Comparison of ENCODE assay signal across 8 cellular contexts in the genomic region with DNA sequence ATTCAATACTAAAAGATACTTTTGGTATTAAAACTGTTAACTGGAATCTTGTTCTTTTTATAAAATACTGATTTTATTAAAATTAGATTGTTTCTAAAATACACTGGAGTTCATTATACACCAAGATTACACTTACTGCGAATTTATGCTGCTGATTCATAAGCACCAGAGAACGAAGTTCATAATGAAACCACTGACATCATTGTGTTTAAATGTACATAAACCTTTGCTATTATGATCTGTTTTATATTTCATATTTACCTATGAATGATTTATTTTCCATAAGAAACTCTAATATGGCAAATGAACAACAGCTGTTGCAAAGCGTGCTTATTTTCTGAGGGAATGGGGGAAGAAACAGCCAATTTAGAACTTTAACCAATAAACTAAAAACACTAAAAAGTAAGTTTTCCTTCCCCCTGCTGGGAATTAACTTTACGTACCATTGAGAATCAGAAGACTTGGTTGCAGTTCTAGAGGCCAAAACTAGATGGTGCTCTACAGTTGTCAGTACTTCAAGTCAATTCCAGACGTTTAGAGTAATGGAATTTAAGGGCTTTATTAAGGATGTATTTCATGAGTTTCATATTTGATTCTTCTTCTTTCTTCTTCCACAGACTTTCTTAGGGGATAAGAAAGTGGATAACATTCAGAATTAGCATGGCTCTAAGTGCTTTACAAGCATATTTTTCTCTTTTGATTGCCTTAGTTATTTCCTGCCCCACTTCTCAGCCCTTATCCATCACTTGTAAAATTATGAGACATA. TPM values are rescaled to one million over a fixed set of nuclear protein-coding genes. Genes with fewer than 3 reads are reported as not detected.
DNase-seq lines count a peak whose midpoint lies in the region; ATAC-seq, FAIRE-seq and TF ChIP-seq lines count a peak whose summit lies in the region.

No MANE protein-coding gene starts in this region.

- no peak overlapping the region for H3K23ac ChIP-seq in H1 (ENCODE audit: insufficient read length)

- H3K4me2 ChIP-seq in H1 (ENCODE audit: insufficient read depth in 1 of 2, low read depth in 2 of 2, low read length in 2 of 2): no peak overlapping the region

- no peaks in the 10 kb centered on the region for H4K20me1 ChIP-seq in H1 (replicated peaks in 1 of 2; ENCODE audit: control insufficient read depth in 1 of 2, insufficient read depth in 2 of 2, low read length in 2 of 2)

- TF ChIP-seq CTCF in H1 (IDR thresholded peaks at IDR 0.05; ENCODE audit: control extremely low read depth in 1 of 3, insufficient read depth in 1 of 3, low read depth in 1 of 3, low read length in 3 of 3): peak in 2 of 3 experiments; percentile 53 to 76; a peak in 2 of 4 replicates
- peak; percentile 80 to 85 (median 85) for TF ChIP-seq CTCF in nephron (IDR thresholded peaks at IDR 0.05; ENCODE audit: unreplicated experiment in 3 of 3)

- H3K36me3 ChIP-seq in H1 (ENCODE audit: control insufficient read depth in 2 of 4, insufficient read depth in 4 of 4, low read length in 3 of 4): no peaks in the 10 kb centered on the region

- DNase-seq in Right ventricle myocardium superior (no peak), right cardiac atrium (no peak), HT-29 (ENCODE audit: low spot score) (peak; percentile 58), RCC 7860 (ENCODE audit: low spot score) (peak; percentile 42), H1 (ENCODE audit: low read depth in 1 of 2, low spot score in 2 of 2) (no peak)

- H3K4me1 Mint-ChIP-seq in nephron: peaks cover 13% of the 10 kb centered on the region

- no peak overlapping the region for H2BK20ac ChIP-seq in H1 (ENCODE audit: low read length)

- H3K9ac ChIP-seq in H1 (replicated peaks in 1 of 4; ENCODE audit: extremely low read depth in 1 of 4, low read depth in 3 of 4, low read length in 3 of 4): no peak overlapping the region

- H3K79me2 ChIP-seq in H1 (ENCODE audit: control insufficient read depth in 1 of 2, insufficient read depth in 2 of 2, low read length in 2 of 2): no peaks in the 10 kb centered on the region

- no peak overlapping the region for H2AFZ ChIP-seq in H1 (ENCODE audit: low read length)

- H3K9me3 Mint-ChIP-seq in nephron: no peaks in the 10 kb centered on the region

- H3K79me1 ChIP-seq in H1 (ENCODE audit: low read depth, low read length): no peaks in the 10 kb centered on the region

- POLR2A ChIA-PET in H1 (lab: Charles Lee; ENCODE audit: partially characterized antibody): no interaction called here

- no peak overlapping the region for H4K8ac ChIP-seq in H1 (ENCODE audit: extremely low read depth, insufficient read depth, low read length)

- intact Hi-C loops in Right ventricle myocardium superior (cut with DNase I) (loop anchor here (2.0 kb wide), 1 partner anchor 273 kb away; no protein-coding TSS in a partner anchor), right cardiac atrium (cut with DNase I) (loop anchor here (2.0 to 10.0 kb wide), 3 partner anchors 269 to 272 kb away; no protein-coding TSS in a partner anchor)

- H2BK12ac ChIP-seq in H1 (ENCODE audit: low read depth, low read length): no peak overlapping the region

- H3K23me2 ChIP-seq in H1 (ENCODE audit: low read depth, low read length): no peaks in the 10 kb centered on the region

- TF ChIP-seq POLR2A in H1 (IDR thresholded peaks at IDR 0.05; ENCODE audit: control extremely low read depth in 1 of 2, low read depth in 2 of 2, low read length in 2 of 2): no peak

- H3K36me3 Mint-ChIP-seq in nephron (ENCODE audit: low read depth): no peaks in the 10 kb centered on the region

- no peak for FAIRE-seq in RCC 7860 (lab: Jason Lieb, UNC)
- FAIRE-seq in H1 (lab: Jason Lieb, UNC): no peak

- TF ChIP-seq EP300 in H1 (IDR thresholded peaks at IDR 0.05; ENCODE audit: borderline replicate concordance in 1 of 2, low read depth in 2 of 2, low read length in 2 of 2): no peak

- H3K9me3 ChIP-seq in right cardiac atrium (ENCODE audit: control insufficient read depth, low read length) (no peaks in the 10 kb centered on the region), H1 (ENCODE audit: insufficient read depth in 2 of 2, low read depth in 1 of 2, low read length in 1 of 2) (no peaks in the 10 kb centered on the region)

- no peak overlapping the region for H2AK5ac ChIP-seq in H1 (ENCODE audit: low read depth, low read length)

- H2BK120ac ChIP-seq in H1 (replicated peaks; ENCODE audit: low read depth, low read length): no peak overlapping the region

- H3K4me3 Mint-ChIP-seq in nephron: no peak overlapping the region

- H2BK5ac ChIP-seq in H1 (ENCODE audit: low read depth, low read length): no peak overlapping the region

- H4K91ac ChIP-seq in H1 (replicated peaks; ENCODE audit: insufficient read length, low read length): no peak overlapping the region

- H3K27ac Mint-ChIP-seq in nephron: peak overlapping the region in 1 of 3 experiments; percentile 20

- no peak overlapping the region for H3K14ac ChIP-seq in H1 (ENCODE audit: insufficient read length)

- no peak overlapping the region for H3K27ac ChIP-seq in right cardiac atrium (ENCODE audit: low read length)
- no peak overlapping the region for H3K27ac ChIP-seq in H1 (ENCODE audit: low read depth, low read length)

- no peaks in the 10 kb centered on the region for H3K27me3 Mint-ChIP-seq in nephron (ENCODE audit: low read depth)

- CTCF ChIA-PET in H1 (lab: Charles Lee; ENCODE audit: partially characterized antibody): interaction anchor here (0.6 to 2.1 kb wide), 8 partner anchors 11 to 879 kb away, joined by 3 to 9 read pairs (median 3); no protein-coding TSS in a partner anchor

- H3K56ac ChIP-seq in H1 (replicated peaks; ENCODE audit: insufficient read length, low read depth, low read length): no peak overlapping the region

- H3K27me3 ChIP-seq in right cardiac atrium (ENCODE audit: control insufficient read depth, insufficient read depth) (no peaks in the 10 kb centered on the region), H1 (replicated peaks in 1 of 4; ENCODE audit: control insufficient read depth in 3 of 4, extremely low read depth in 1 of 4, insufficient read depth in 3 of 4, low read length in 3 of 4) (peaks cover 0 to 1% (median 0%) of the 10 kb centered on the region in 4 experiments; a peak in 1 of 7 replicates)

- H3K18ac ChIP-seq in H1 (ENCODE audit: extremely low read depth, low read length): no peak overlapping the region

- peak; percentile 70 to 73 for TF ChIP-seq RAD21 in H1 (IDR thresholded peaks at IDR 0.05 in 1 of 2, conservative IDR thresholded peaks at IDR 0.05 in 1 of 2; ENCODE audit: low read depth in 2 of 2, low read length in 2 of 2)

- H3K4ac ChIP-seq in H1 (replicated peaks; ENCODE audit: insufficient read length, low read depth, low read length): no peak overlapping the region

- no peak overlapping the region for H4K5ac ChIP-seq in H1 (ENCODE audit: insufficient read length, low read depth, low read length)

- ATAC-seq in Right ventricle myocardium superior (ENCODE audit: poor library complexity) (peak; percentile 56), right cardiac atrium (no peak), GM21528 (IDR thresholded peaks at IDR 0.05; ENCODE audit: low FRiP score, unreplicated experiment) (peak; percentile 67), esophagus mucosa (no peak)

- 5% methylated on average over 5 of the region's 5 CpGs for WGBS in right cardiac atrium
- 16% methylated on average over 5 of the region's 5 CpGs; no CpG with 5 or more reads in 1 of the 2 experiments for WGBS in H1 (ENCODE audit: extremely low coverage in 1 of 2, insufficient coverage in 1 of 2, insufficient read length in 1 of 2, insufficient replicate concordance in 2 of 2, low coverage in 1 of 2, low lambda C conversion rate in 2 of 2, missing lambda C conversion rate in 1 of 2), 2 experiments

- H3K4me3 ChIP-seq in right cardiac atrium (ENCODE audit: low read length) (no peak overlapping the region), H1 (ENCODE audit: extremely low read depth in 1 of 4, insufficient read depth in 2 of 4, low read depth in 3 of 4, low read length in 4 of 4) (no peak overlapping the region)

- H2BK15ac ChIP-seq in H1 (ENCODE audit: low read length): no peak overlapping the region

- H3K4me1 ChIP-seq in right cardiac atrium (ENCODE audit: control insufficient read depth, insufficient read depth, low read length) (no peaks in the 10 kb centered on the region), H1 (replicated peaks in 1 of 4; ENCODE audit: control insufficient read depth in 3 of 4, insufficient read depth in 4 of 4, low read length in 3 of 4) (no peaks in the 10 kb centered on the region)

RNA-seq across cellular contexts. Expression of a gene that starts 30.8 kb away (rescaled TPM):
- total RNA-seq in Right ventricle myocardium superior: 2.0 TPM
- total RNA-seq in right cardiac atrium: 1 to 10 TPM; 3.1 to 6.0 (median 4.0) TPM
- 1.0 TPM for polyA plus RNA-seq in right cardiac atrium
- not detected in 2 replicates for total RNA-seq in HT-29 (2014; rRNA removed; shearing (Covaris generic))
- not detected in 2 replicates for total RNA-seq in H1 (2021; fragmentation: NEBNext Ultra II Directional; extraction: Animal tissue kit (Norgen Biotek cat#: 25700))
- not detected in 2 replicates for polyA plus RNA-seq in H1 (2011; rRNA removed)
- not detected for polyA plus RNA-seq in H1 (2011; cell fraction: cytosol; rRNA removed)
- polyA plus RNA-seq in H1 (2011; cell fraction: nucleus; rRNA removed): not detected
- not detected in 4 replicates for polyA plus RNA-seq in H1 (2012, experiment 1 of 2)
- not detected for polyA plus RNA-seq in H1 (2012, experiment 2 of 2)
- 0.04 TPM for polyA plus RNA-seq in H1 (2013, experiment 1 of 2)
- not detected for polyA plus RNA-seq in H1 (2013, experiment 2 of 2)
- not detected in 2 replicates for polyA minus RNA-seq in H1 (2011; rRNA and poly(A)+ RNA removed)
- polyA minus RNA-seq in H1 (2011; cell fraction: cytosol; rRNA and poly(A)+ RNA removed): not detected
- not detected for polyA minus RNA-seq in H1 (2011; cell fraction: nucleus; rRNA and poly(A)+ RNA removed)
- 0.04 TPM for total RNA-seq in esophagus mucosa

RNA-seq across cellular contexts. Expression of a gene that starts 38.8 kb away (rescaled TPM):
- total RNA-seq in Right ventricle myocardium superior (46.3 TPM), right cardiac atrium (10 to 100 TPM; 46.3 to 56.2 (median 50.0) TPM), esophagus mucosa (22.0 TPM)
- polyA plus RNA-seq in right cardiac atrium (51.5 TPM), H1 (2011; rRNA removed) (4.8 and 9.1 TPM in 2 replicates)
- total RNA-seq in HT-29 (2014; rRNA removed; shearing (Covaris generic)): 6.7 and 7.5 TPM in 2 replicates
- total RNA-seq in H1 (2021; fragmentation: NEBNext Ultra II Directional; extraction: Animal tissue kit (Norgen Biotek cat#: 25700)): 15.1 and 16.8 TPM in 2 replicates
- polyA plus RNA-seq in H1 (2011; cell fraction: cytosol; rRNA removed): 10.8 TPM
- 3.3 TPM for polyA plus RNA-seq in H1 (2011; cell fraction: nucleus; rRNA removed)
- 5.6 to 11.0 TPM (median 8.9 TPM) in 4 replicates for polyA plus RNA-seq in H1 (2012, experiment 1 of 2)
- 1.5 TPM for polyA plus RNA-seq in H1 (2012, experiment 2 of 2)
- 28.6 TPM for polyA plus RNA-seq in H1 (2013, experiment 1 of 2)
- 28.5 TPM for polyA plus RNA-seq in H1 (2013, experiment 2 of 2)
- polyA minus RNA-seq in H1 (2011; rRNA and poly(A)+ RNA removed): 6.7 and 9.9 TPM in 2 replicates
- polyA minus RNA-seq in H1 (2011; cell fraction: cytosol; rRNA and poly(A)+ RNA removed): 4.8 TPM
- 19.2 TPM for polyA minus RNA-seq in H1 (2011; cell fraction: nucleus; rRNA and poly(A)+ RNA removed)

Comparison
In these comparisons a context has a peak if more than half of its experiments do, and no peak if none do; other contexts are left out.
1. ATAC-seq: peak in Right ventricle myocardium superior (single experiment) and GM21528 (single experiment); none in right cardiac atrium (0 of 2) and esophagus mucosa (single experiment).
2. DNase-seq: peak in HT-29 (single experiment) and RCC 7860 (single experiment); none in Right ventricle myocardium superior (single experiment), right cardiac atrium (0 of 3) and H1 (0 of 2).